8 cellular contexts compared by ENCODE assay signal in genomic region chr22:41301085-41302015, GRCh38. TPM values are rescaled to one million over a fixed set of nuclear protein-coding genes. Genes with fewer than 3 reads are reported as not detected.
A peak's percentile ranks its signal among the peaks of the same experiment; 100 is the strongest.
DNase-seq lines count a peak whose midpoint lies in the region; ATAC-seq and TF ChIP-seq lines count a peak whose summit lies in the region.

TSS of gene ZC3H7B (plus strand) at chr22:41301525. CDS start at chr22:41320661, 19,136 bp downstream.

- intact Hi-C loops in heart left ventricle (cut with DNase I): loop anchor here in 3 of 10 donors (5.0 to 10.0 kb wide), 2 partner anchors 63 to 66 kb away; no protein-coding TSS in a partner anchor
- intact Hi-C loops in posterior vena cava (cut with DNase I): no loop called here

- peak within 1 kb of the TSS; percentile 98 for H3K9ac ChIP-seq in adipocyte (ENCODE audit: low read length)

- peak within 1 kb of the TSS; percentile 88 for H3K4me3 ChIP-seq in GM12865 (ENCODE audit: low read depth, low read length)
- peak within 1 kb of the TSS; percentile 87 for H3K4me3 ChIP-seq in adipocyte (ENCODE audit: low read length)
- peak within 1 kb of the TSS; percentile 75 to 100 (median 98) for H3K4me3 ChIP-seq in heart left ventricle
- peak within 1 kb of the TSS; percentile 81 to 96 (median 88) for H3K4me3 ChIP-seq in upper lobe of left lung

- ATAC-seq in HG02610 (IDR thresholded peaks at IDR 0.05; ENCODE audit: unreplicated experiment) (peak; percentile 87), heart left ventricle (peak; percentile 91 to 98 (median 98)), upper lobe of left lung (ENCODE audit: low FRiP score in 2 of 2) (peak; percentile 94 to 97)

- H3K9me3 ChIP-seq in adipocyte (ENCODE audit: control insufficient read depth, low read length) (no peaks in the 10 kb centered on the region), heart left ventricle (no peaks in the 10 kb centered on the region), upper lobe of left lung (no peaks in the 10 kb centered on the region)

- H3K36me3 ChIP-seq in adipocyte (ENCODE audit: control insufficient read depth, insufficient read depth, low read length, severe bottlenecking): peaks cover 7% of the 10 kb centered on the region
- H3K36me3 ChIP-seq in heart left ventricle: no peaks in the 10 kb centered on the region
- peaks cover 0 to 3% (median 0%) of the 10 kb centered on the region in 4 donors for H3K36me3 ChIP-seq in upper lobe of left lung

- TF ChIP-seq CTCF in GM12865 (IDR thresholded peaks at IDR 0.05; ENCODE audit: insufficient read depth, low read depth, low read length, missing control alignments) (peak; percentile 51), heart left ventricle (IDR thresholded peaks at IDR 0.05) (peak; percentile 25 to 81 (median 62)), upper lobe of left lung (IDR thresholded peaks at IDR 0.05) (peak; percentile 32 to 73 (median 48))

- H3K27me3 ChIP-seq in adipocyte (replicated peaks; ENCODE audit: control insufficient read depth, insufficient read depth, low read length) (no peaks in the 10 kb centered on the region), heart left ventricle (no peaks in the 10 kb centered on the region), upper lobe of left lung (no peaks in the 10 kb centered on the region)

- WGBS in heart left ventricle, 4 donors: 0% methylated on average over 52 to 74 of the region's 74 CpGs
- 1 to 2% methylated on average over 24 to 74 of the region's 74 CpGs for WGBS in upper lobe of left lung, 2 donors

- H3K4me1 ChIP-seq in adipocyte (ENCODE audit: control insufficient read depth, insufficient read depth, low read length): peaks cover 20% of the 10 kb centered on the region
- peaks cover 0 to 34% (median 16%) of the 10 kb centered on the region in 12 donors for H3K4me1 ChIP-seq in heart left ventricle
- peaks cover 18 to 38% (median 20%) of the 10 kb centered on the region in 4 donors for H3K4me1 ChIP-seq in upper lobe of left lung

- DNase-seq in GM12865 (ENCODE audit: low read depth) (peak; percentile 91), NCI-H1092 (lab: John Stamatoyannopoulos, UW) (peak; percentile 74), T follicular helper cell (ENCODE audit: low read depth) (peak; percentile 76), adipocyte (ENCODE audit: low read depth) (peak; percentile 95), heart left ventricle (peak; percentile 84 to 92 (median 85)), posterior vena cava (ENCODE audit: low spot score) (peak; percentile 94), upper lobe of left lung (peak; percentile 88 to 95)

- no peak for TF ChIP-seq EP300 in upper lobe of left lung (IDR thresholded peaks at IDR 0.05)

- H3K27ac ChIP-seq in heart left ventricle (peak within 1 kb of the TSS; percentile 71 to 95 (median 86)), upper lobe of left lung (peak within 1 kb of the TSS; percentile 86 to 96 (median 88))

- TF ChIP-seq POLR2A in heart left ventricle (IDR thresholded peaks at IDR 0.05): peak in 1 of 2 donors; percentile 32
- peak in 3 of 4 donors; percentile 50 to 67 (median 60) for TF ChIP-seq POLR2A in upper lobe of left lung (IDR thresholded peaks at IDR 0.05)

RNA-seq across cellular contexts. Expression of gene ZC3H7B, which starts in this region (rescaled TPM):
- total RNA-seq in heart left ventricle (10 to 100 TPM; 32.2 to 50.4 (median 37.1) TPM), posterior vena cava (10 to 100 TPM; 36.1 to 41.7 TPM), upper lobe of left lung (10 to 100 TPM; 48.2 to 67.4 (median 56.9) TPM)
- polyA plus RNA-seq in heart left ventricle: 10 to 100 TPM; 29.7 to 48.7 TPM

Comparison
In these comparisons a context has a peak if more than half of its experiments do, and no peak if none do; other contexts are left out.
1. Peak in every context shown above with its lines: DNase-seq, ATAC-seq, H3K4me3 ChIP-seq and H3K27ac ChIP-seq.